Comparison of ENCODE assay signal across 9 cellular contexts in genomic region chr3:112642912-112643506, GRCh38. TPM values are rescaled to one million over a fixed set of nuclear protein-coding genes. Genes with fewer than 3 reads are reported as not detected.
DNase-seq lines count a peak whose midpoint lies in the region; ATAC-seq and TF ChIP-seq lines count a peak whose summit lies in the region.
"Had no signal": no experiment of that assay in that cellular context is flagged by ENCODE, and none has a peak within 500 bp of the region (broad histone marks: within the 10 kb centered on the region; RNA-seq: fewer than 3 reads in every experiment).

No MANE protein-coding gene starts in this region.

- peak overlapping the region; percentile 28; the same call in 2 of the 3 replicates for H3K4me3 Mint-ChIP-seq in GM23338
- peak overlapping the region; percentile 67 to 70 for H3K4me3 Mint-ChIP-seq in activated T-cell treated with anti-CD3 and anti-CD28 coated beads, Interleukin-2, amount 50 U/mL, for 72 hours

- TF ChIP-seq CTCF in DOHH2 (IDR thresholded peaks at IDR 0.05; ENCODE audit: low read depth, low read length, poor library complexity, severe bottlenecking) (peak; percentile 86), GM23338 (conservative IDR thresholded peaks at IDR 0.05; ENCODE audit: low read depth in 2 of 2) (peak; percentile 84 to 98), Peyer's patch (IDR thresholded peaks at IDR 0.05) (peak; percentile 47 to 74 (median 72))

- H3K9me3 ChIP-seq in DOHH2 (ENCODE audit: control insufficient read depth, insufficient read depth, low read length) = no peaks in the 10 kb centered on the region
- H3K9me3 ChIP-seq in Peyer's patch = no peaks in the 10 kb centered on the region
- no peaks in the 10 kb centered on the region for H3K9me3 ChIP-seq in subcutaneous abdominal adipose tissue (ENCODE audit: control insufficient read depth in 5 of 5, low read length in 5 of 5)

- peak overlapping the region; percentile 1; the same call in 1 of the 2 replicates for H2AFZ ChIP-seq in GM23338

- H3K79me2 ChIP-seq in DOHH2 (ENCODE audit: control insufficient read depth, low read length) (no peaks in the 10 kb centered on the region), GM23338 (replicated peaks; ENCODE audit: insufficient read depth) (no peaks in the 10 kb centered on the region)

- H3K27ac ChIP-seq in DOHH2 (ENCODE audit: low read depth, low read length) (no peak overlapping the region), GM23338 (ENCODE audit: low read depth) (no peak overlapping the region), Peyer's patch (no peak overlapping the region), subcutaneous abdominal adipose tissue (ENCODE audit: low read depth, low read length) (peak overlapping the region; percentile 97)

- H3K27me3 Mint-ChIP-seq in GM23338 (ENCODE audit: insufficient read depth, low read depth, poor library complexity) = no peaks in the 10 kb centered on the region
- peaks cover 13% of the 10 kb centered on the region for H3K27me3 Mint-ChIP-seq in activated T-cell treated with anti-CD3 and anti-CD28 coated beads, Interleukin-2, amount 50 U/mL, for 72 hours (ENCODE audit: low read depth)

- H3K27ac Mint-ChIP-seq in GM23338 = 0 out of 2 replicates have a peak overlapping the region, but pooled peaks have one; percentile 21
- no peak overlapping the region for H3K27ac Mint-ChIP-seq in activated T-cell treated with anti-CD3 and anti-CD28 coated beads, Interleukin-2, amount 50 U/mL, for 72 hours

- H3K27me3 ChIP-seq in DOHH2 (ENCODE audit: control insufficient read depth, low read length) (peaks cover 39% of the 10 kb centered on the region), GM23338 (ENCODE audit: insufficient read depth) (no peaks in the 10 kb centered on the region), Peyer's patch (no peaks in the 10 kb centered on the region), subcutaneous abdominal adipose tissue (ENCODE audit: control insufficient read depth in 5 of 5, insufficient read depth in 4 of 5, low read length in 5 of 5) (no peaks in the 10 kb centered on the region)

- H3K9me2 ChIP-seq in DOHH2 (replicated peaks; ENCODE audit: control insufficient read depth, low read length) = no peaks in the 10 kb centered on the region
- H3K9me2 ChIP-seq in GM23338 (ENCODE audit: insufficient read depth) = peaks cover 4% of the 10 kb centered on the region; the same call in 1 of the 2 replicates

- peak overlapping the region in 3 of 5 donors; percentile 1 to 47 (median 43) for H3K9ac ChIP-seq in subcutaneous abdominal adipose tissue (ENCODE audit: low read length in 5 of 5)

- no peaks in the 10 kb centered on the region for H3F3A ChIP-seq in DOHH2 (ENCODE audit: control insufficient read depth, insufficient read depth)
- H3F3A ChIP-seq in GM23338 (replicated peaks; ENCODE audit: low read depth) = no peaks in the 10 kb centered on the region

- H4K20me1 ChIP-seq in DOHH2 (ENCODE audit: control insufficient read depth, insufficient read depth, low read depth, low read length) = no peaks in the 10 kb centered on the region
- no peaks in the 10 kb centered on the region for H4K20me1 ChIP-seq in GM23338 (replicated peaks; ENCODE audit: insufficient read depth)

- peaks cover 18% of the 10 kb centered on the region for H3K4me1 Mint-ChIP-seq in GM23338
- peaks cover 17% of the 10 kb centered on the region for H3K4me1 Mint-ChIP-seq in activated T-cell treated with anti-CD3 and anti-CD28 coated beads, Interleukin-2, amount 50 U/mL, for 72 hours (ENCODE audit: low read depth)

- H3K9me3 Mint-ChIP-seq in GM23338 = no peaks in the 10 kb centered on the region
- no peaks in the 10 kb centered on the region for H3K9me3 Mint-ChIP-seq in activated T-cell treated with anti-CD3 and anti-CD28 coated beads, Interleukin-2, amount 50 U/mL, for 72 hours

- no peaks in the 10 kb centered on the region for H3K36me3 ChIP-seq in DOHH2 (ENCODE audit: control insufficient read depth, low read length)
- H3K36me3 ChIP-seq in GM23338 (ENCODE audit: insufficient read depth) = no peaks in the 10 kb centered on the region
- no peaks in the 10 kb centered on the region for H3K36me3 ChIP-seq in Peyer's patch
- peaks cover 0 to 3% (median 0%) of the 10 kb centered on the region in 5 donors for H3K36me3 ChIP-seq in subcutaneous abdominal adipose tissue (ENCODE audit: control insufficient read depth in 5 of 5, insufficient read depth in 5 of 5, low read length in 5 of 5)

- TF ChIP-seq POLR2A in Peyer's patch (IDR thresholded peaks at IDR 0.05) = no peak

- H3K4me2 ChIP-seq in DOHH2 (ENCODE audit: low read length) = peak overlapping the region; percentile 70
- H3K4me2 ChIP-seq in GM23338 = peak overlapping the region; percentile 58

- ATAC-seq in GM23338 = peak; percentile 89
- ATAC-seq in activated T-cell treated with anti-CD3 and anti-CD28 coated beads, Interleukin-2, amount 50 U/mL, for 72 hours (replicated peaks in 1 of 2) = peak; percentile 99

- H3K4me3 ChIP-seq in DOHH2 (ENCODE audit: low read length) (peak overlapping the region; percentile 59), GM23338 (peak overlapping the region; percentile 15; the same call in 1 of the 2 replicates), Peyer's patch (peak overlapping the region in 1 of 4 donors; percentile 9), subcutaneous abdominal adipose tissue (ENCODE audit: low read depth in 1 of 5, low read length in 5 of 5) (peak overlapping the region; percentile 40 to 65 (median 50))
- H3K4me3 ChIP-seq: skin epidermis had no signal

- peaks cover 5% of the 10 kb centered on the region; the same call in 1 of the 3 replicates for H3K36me3 Mint-ChIP-seq in GM23338 (ENCODE audit: low read depth)
- no peaks in the 10 kb centered on the region for H3K36me3 Mint-ChIP-seq in activated T-cell treated with anti-CD3 and anti-CD28 coated beads, Interleukin-2, amount 50 U/mL, for 72 hours (ENCODE audit: insufficient read depth in 2 of 2)

- H3K4me1 ChIP-seq in DOHH2 (ENCODE audit: control insufficient read depth, low read length) = peaks cover 6% of the 10 kb centered on the region
- peaks cover 53% of the 10 kb centered on the region for H3K4me1 ChIP-seq in GM23338 (ENCODE audit: insufficient read depth)
- H3K4me1 ChIP-seq in Peyer's patch = peaks cover 0 to 7% (median 0%) of the 10 kb centered on the region in 4 donors
- H3K4me1 ChIP-seq in subcutaneous abdominal adipose tissue (ENCODE audit: control insufficient read depth in 5 of 5, insufficient read depth in 5 of 5, low read length in 5 of 5) = peaks cover 15 to 84% (median 64%) of the 10 kb centered on the region in 5 donors

- DNase-seq in GM23338 (ENCODE audit: low spot score) = peak; percentile 96
- peak; percentile 90 to 95 for DNase-seq in Kasumi-1 (lab: John Stamatoyannopoulos, UW)
- peak; percentile 69 to 94 (median 83) for DNase-seq in Peyer's patch
- DNase-seq in activated T-cell treated with anti-CD3 and anti-CD28 coated beads, Interleukin-2, amount 50 U/mL, for 72 hours = peak; percentile 81 to 83
- DNase-seq in fibroblast of the conjunctiva (ENCODE audit: low read depth) = peak; percentile 91
- DNase-seq in non-pigmented ciliary epithelial cell (ENCODE audit: low read depth) = peak; percentile 78

TF ChIP-seq in GM23338, 12 proteins besides CTCF, POLR2A, EP300 and RAD21 (continues in another document):
- TF ChIP-seq EZH2 (IDR thresholded peaks at IDR 0.05; ENCODE audit: low read depth, unreplicated experiment) (no peak), ZNF331 (CRISPR knock-in tag; IDR thresholded peaks at IDR 0.05; ENCODE audit: low read depth) (no peak), ZNF114 (CRISPR knock-in tag; IDR thresholded peaks at IDR 0.05) (no peak), POLR2AphosphoS5 (IDR thresholded peaks at IDR 0.05; ENCODE audit: low read depth) (no peak), STAT1 (IDR thresholded peaks at IDR 0.05; ENCODE audit: unreplicated experiment) (no peak), CREB1 (CRISPR knock-in tag; IDR thresholded peaks at IDR 0.05; ENCODE audit: low read depth) (no peak), NANOG (IDR thresholded peaks at IDR 0.05; ENCODE audit: borderline replicate concordance) (no peak)
- TF ChIP-seq, protein P1, sequence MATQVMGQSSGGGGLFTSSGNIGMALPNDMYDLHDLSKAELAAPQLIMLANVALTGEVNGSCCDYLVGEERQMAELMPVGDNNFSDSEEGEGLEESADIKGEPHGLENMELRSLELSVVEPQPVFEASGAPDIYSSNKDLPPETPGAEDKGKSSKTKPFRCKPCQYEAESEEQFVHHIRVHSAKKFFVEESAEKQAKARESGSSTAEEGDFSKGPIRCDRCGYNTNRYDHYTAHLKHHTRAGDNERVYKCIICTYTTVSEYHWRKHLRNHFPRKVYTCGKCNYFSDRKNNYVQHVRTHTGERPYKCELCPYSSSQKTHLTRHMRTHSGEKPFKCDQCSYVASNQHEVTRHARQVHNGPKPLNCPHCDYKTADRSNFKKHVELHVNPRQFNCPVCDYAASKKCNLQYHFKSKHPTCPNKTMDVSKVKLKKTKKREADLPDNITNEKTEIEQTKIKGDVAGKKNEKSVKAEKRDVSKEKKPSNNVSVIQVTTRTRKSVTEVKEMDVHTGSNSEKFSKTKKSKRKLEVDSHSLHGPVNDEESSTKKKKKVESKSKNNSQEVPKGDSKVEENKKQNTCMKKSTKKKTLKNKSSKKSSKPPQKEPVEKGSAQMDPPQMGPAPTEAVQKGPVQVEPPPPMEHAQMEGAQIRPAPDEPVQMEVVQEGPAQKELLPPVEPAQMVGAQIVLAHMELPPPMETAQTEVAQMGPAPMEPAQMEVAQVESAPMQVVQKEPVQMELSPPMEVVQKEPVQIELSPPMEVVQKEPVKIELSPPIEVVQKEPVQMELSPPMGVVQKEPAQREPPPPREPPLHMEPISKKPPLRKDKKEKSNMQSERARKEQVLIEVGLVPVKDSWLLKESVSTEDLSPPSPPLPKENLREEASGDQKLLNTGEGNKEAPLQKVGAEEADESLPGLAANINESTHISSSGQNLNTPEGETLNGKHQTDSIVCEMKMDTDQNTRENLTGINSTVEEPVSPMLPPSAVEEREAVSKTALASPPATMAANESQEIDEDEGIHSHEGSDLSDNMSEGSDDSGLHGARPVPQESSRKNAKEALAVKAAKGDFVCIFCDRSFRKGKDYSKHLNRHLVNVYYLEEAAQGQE (IDR thresholded peaks at IDR 0.05; ENCODE audit: unreplicated experiment) = no peak
- TF ChIP-seq, protein P2, sequence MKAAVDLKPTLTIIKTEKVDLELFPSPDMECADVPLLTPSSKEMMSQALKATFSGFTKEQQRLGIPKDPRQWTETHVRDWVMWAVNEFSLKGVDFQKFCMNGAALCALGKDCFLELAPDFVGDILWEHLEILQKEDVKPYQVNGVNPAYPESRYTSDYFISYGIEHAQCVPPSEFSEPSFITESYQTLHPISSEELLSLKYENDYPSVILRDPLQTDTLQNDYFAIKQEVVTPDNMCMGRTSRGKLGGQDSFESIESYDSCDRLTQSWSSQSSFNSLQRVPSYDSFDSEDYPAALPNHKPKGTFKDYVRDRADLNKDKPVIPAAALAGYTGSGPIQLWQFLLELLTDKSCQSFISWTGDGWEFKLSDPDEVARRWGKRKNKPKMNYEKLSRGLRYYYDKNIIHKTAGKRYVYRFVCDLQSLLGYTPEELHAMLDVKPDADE (IDR thresholded peaks at IDR 0.05) = no peak

RNA-seq across cellular contexts. Expression of gene CCDC80, which starts 2.1 kb away (rescaled TPM):
- total RNA-seq in GM23338 (2014; rRNA removed; shearing (Covaris generic)) = 5.4 and 8.1 TPM in 2 replicates
- 6.0 and 6.7 TPM in 2 replicates for polyA plus RNA-seq in GM23338 (2016; fragmentation: Nextera tagmentation; extraction: Ambion mirVana)
- 10 to 100 TPM in 2 of 4 donors, 1 to 10 TPM in 2; 2.6 to 26.4 (median 13.0) TPM for total RNA-seq in Peyer's patch
- not detected for total RNA-seq in activated T-cell treated with anti-CD3 and anti-CD28 coated beads, Interleukin-2, amount 50 U/mL, for 72 hours
